8 cellular contexts compared by ENCODE assay signal in the genomic region with DNA sequence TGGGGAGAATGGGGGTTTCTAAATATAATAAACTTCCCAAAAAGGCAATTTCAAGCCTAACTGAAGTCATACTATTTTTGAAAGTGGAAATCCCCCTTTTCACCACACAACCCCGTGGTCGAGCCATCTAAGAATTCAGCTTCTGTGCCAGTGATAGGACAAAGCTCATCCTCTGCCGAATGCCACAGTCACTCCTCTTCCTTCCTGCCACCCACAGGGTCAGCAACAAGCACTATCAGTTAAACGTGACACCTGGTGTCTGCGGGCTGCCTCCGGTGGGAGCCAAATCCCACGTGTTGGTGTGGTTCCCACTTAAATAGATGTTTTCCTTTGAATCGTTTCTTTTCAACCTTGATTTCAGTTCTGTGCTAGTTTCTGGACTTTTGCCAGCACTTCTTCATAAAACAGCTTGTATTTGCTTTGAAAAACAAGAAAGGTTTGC.
DNase-seq lines count a peak whose midpoint lies in the region; ATAC-seq and TF ChIP-seq lines count a peak whose summit lies in the region.

No MANE protein-coding gene starts in this region.

- peak; percentile 57 for DNase-seq in Daoy (ENCODE audit: low read depth)
- DNase-seq in activated CD4-positive, alpha-beta T cell treated with anti-CD3 and anti-CD28 coated beads, Interleukin-2, amount 50 U/mL, for 1 hour, result peak; percentile 51
- peak; percentile 46 for DNase-seq in fibroblast of pulmonary artery (ENCODE audit: low read depth)
- DNase-seq in stimulated activated CD8-positive, alpha-beta memory T cell treated with anti-CD3 and anti-CD28 coated beads, Interleukin-4, amount 100 ng/mL, for 48 hours, result peak; percentile 84
- no peak for DNase-seq in epidermal melanocyte (ENCODE audit: insufficient read length, low spot score)
- DNase-seq in NCI-H1436 treated with DMSO at 0.1 percent for 48 hours (lab: John Stamatoyannopoulos, UW), result no peak

- TF ChIP-seq CTCF in fibroblast of pulmonary artery (IDR thresholded peaks at IDR 0.05; ENCODE audit: low read length, missing control alignments), result no peak

- peak overlapping the region; percentile 21 to 86 (median 63) for H3K4me3 Mint-ChIP-seq in IgD-negative memory B cell

- no peaks in the 10 kb centered on the region for H3K36me3 Mint-ChIP-seq in IgD-negative memory B cell

- no peaks in the 10 kb centered on the region for H3K27me3 Mint-ChIP-seq in IgD-negative memory B cell

- peak overlapping the region; percentile 74 to 97 (median 94) for H3K27ac Mint-ChIP-seq in IgD-negative memory B cell

- ATAC-seq in GM21367 (IDR thresholded peaks at IDR 0.05; ENCODE audit: unreplicated experiment), result peak; percentile 74

- H3K9me3 Mint-ChIP-seq in IgD-negative memory B cell, result no peaks in the 10 kb centered on the region

- no peak overlapping the region for H3K4me3 ChIP-seq in fibroblast of pulmonary artery (replicated peaks; ENCODE audit: low read depth, low read length)

- peaks cover 30 to 49% (median 42%) of the 10 kb centered on the region in 3 donors for H3K4me1 Mint-ChIP-seq in IgD-negative memory B cell

Comparison
In these comparisons a context has a peak if more than half of its experiments do, and no peak if none do; other contexts are left out.
1. DNase-seq: peak in Daoy (single experiment), activated CD4-positive, alpha-beta T cell treated with anti-CD3 and anti-CD28 coated beads, Interleukin-2, amount 50 U/mL, for 1 hour (single experiment), fibroblast of pulmonary artery (single experiment) and stimulated activated CD8-positive, alpha-beta memory T cell treated with anti-CD3 and anti-CD28 coated beads, Interleukin-4, amount 100 ng/mL, for 48 hours (single experiment); none in epidermal melanocyte (single experiment) and NCI-H1436 treated with DMSO at 0.1 percent for 48 hours (single experiment).